1 cellular context compared by ENCODE assay signal in genomic region chr6:143545976-143546547, GRCh38.
A peak's percentile ranks its signal among the peaks of the same experiment; 100 is the strongest.
TF ChIP-seq lines count a peak whose summit lies in the region.

No MANE protein-coding gene starts in this region.

TF ChIP-seq in HepG2, 621 proteins besides CTCF, POLR2A, EP300 and RAD21 (continued from another document and continues in another):
- TF ChIP-seq MLXIP (CRISPR knock-in tag; IDR thresholded peaks at IDR 0.05; ENCODE audit: borderline replicate concordance) (no peak), TBL1XR1 (IDR thresholded peaks at IDR 0.05; ENCODE audit: borderline replicate concordance, low read length, partially characterized antibody) (no peak), HNF4A (CRISPR knock-in tag; IDR thresholded peaks at IDR 0.05) (peak; percentile 58), MAZ (IDR thresholded peaks at IDR 0.05; ENCODE audit: borderline replicate concordance, low read depth, low read length) (no peak), MAZ (CRISPR knock-in tag; IDR thresholded peaks at IDR 0.05; ENCODE audit: low read depth) (no peak), ELF4 (CRISPR knock-in tag; IDR thresholded peaks at IDR 0.05; ENCODE audit: borderline replicate concordance) (no peak), ZNF883 (CRISPR knock-in tag; IDR thresholded peaks at IDR 0.05; ENCODE audit: not compliant biosample characterization) (no peak), KDM6A (CRISPR knock-in tag; IDR thresholded peaks at IDR 0.05; ENCODE audit: low read depth) (no peak), SYNCRIP (IDR thresholded peaks at IDR 0.05; ENCODE audit: insufficient read depth, low read depth, low read length) (no peak), SNAPC5 (CRISPR knock-in tag; IDR thresholded peaks at IDR 0.05; ENCODE audit: borderline replicate concordance) (no peak), NAIF1 (CRISPR knock-in tag; IDR thresholded peaks at IDR 0.05; ENCODE audit: borderline replicate concordance) (no peak), ZBTB40 (IDR thresholded peaks at IDR 0.05) (no peak), ZBTB40 (CRISPR knock-in tag; IDR thresholded peaks at IDR 0.05) (no peak), HDAC1 (CRISPR knock-in tag; IDR thresholded peaks at IDR 0.05) (peak; percentile 23; the same call in 1 of the 2 replicates), MED1 (CRISPR knock-in tag; IDR thresholded peaks at IDR 0.05) (0 out of 2 replicates have a peak, but pooled peaks have one; percentile 31), SOX5 (CRISPR knock-in tag; IDR thresholded peaks at IDR 0.05; ENCODE audit: borderline replicate concordance) (peak; percentile 23; the same call in 1 of the 2 replicates), KMT2B (CRISPR knock-in tag; IDR thresholded peaks at IDR 0.05) (no peak), DPF2 (CRISPR knock-in tag; IDR thresholded peaks at IDR 0.05; ENCODE audit: borderline replicate concordance, low read depth) (no peak), HNRNPUL1 (IDR thresholded peaks at IDR 0.05; ENCODE audit: low read depth, low read length) (no peak), PHB2 (IDR thresholded peaks at IDR 0.05; ENCODE audit: partially characterized antibody) (no peak), ZNF792 (CRISPR knock-in tag; IDR thresholded peaks at IDR 0.05) (no peak), TEAD3 (CRISPR knock-in tag; optimal IDR thresholded peaks at IDR 0.05; ENCODE audit: borderline replicate concordance) (peak; percentile 27), MAFK (conservative IDR thresholded peaks at IDR 0.05 in 1 of 2, IDR thresholded peaks at IDR 0.05 in 1 of 2; ENCODE audit: low read length in 2 of 2) (peak; percentile 30 to 38; a peak in 2 of 4 replicates), ZNF737 (CRISPR knock-in tag; IDR thresholded peaks at IDR 0.05; ENCODE audit: borderline replicate concordance) (no peak), ZNF101 (CRISPR knock-in tag; IDR thresholded peaks at IDR 0.05; ENCODE audit: borderline replicate concordance, low read depth) (no peak), ZNF569 (CRISPR knock-in tag; IDR thresholded peaks at IDR 0.05; ENCODE audit: borderline replicate concordance) (no peak), ZNF441 (CRISPR knock-in tag; IDR thresholded peaks at IDR 0.05; ENCODE audit: borderline replicate concordance) (no peak), ZNF326 (CRISPR knock-in tag; IDR thresholded peaks at IDR 0.05; ENCODE audit: borderline replicate concordance) (no peak), ZNF367 (CRISPR knock-in tag; IDR thresholded peaks at IDR 0.05; ENCODE audit: borderline replicate concordance) (no peak)
- TF ChIP-seq, protein P1, sequence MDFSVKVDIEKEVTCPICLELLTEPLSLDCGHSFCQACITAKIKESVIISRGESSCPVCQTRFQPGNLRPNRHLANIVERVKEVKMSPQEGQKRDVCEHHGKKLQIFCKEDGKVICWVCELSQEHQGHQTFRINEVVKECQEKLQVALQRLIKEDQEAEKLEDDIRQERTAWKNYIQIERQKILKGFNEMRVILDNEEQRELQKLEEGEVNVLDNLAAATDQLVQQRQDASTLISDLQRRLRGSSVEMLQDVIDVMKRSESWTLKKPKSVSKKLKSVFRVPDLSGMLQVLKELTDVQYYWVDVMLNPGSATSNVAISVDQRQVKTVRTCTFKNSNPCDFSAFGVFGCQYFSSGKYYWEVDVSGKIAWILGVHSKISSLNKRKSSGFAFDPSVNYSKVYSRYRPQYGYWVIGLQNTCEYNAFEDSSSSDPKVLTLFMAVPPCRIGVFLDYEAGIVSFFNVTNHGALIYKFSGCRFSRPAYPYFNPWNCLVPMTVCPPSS (IDR thresholded peaks at IDR 0.05) = no peak
- TF ChIP-seq, protein P2, sequence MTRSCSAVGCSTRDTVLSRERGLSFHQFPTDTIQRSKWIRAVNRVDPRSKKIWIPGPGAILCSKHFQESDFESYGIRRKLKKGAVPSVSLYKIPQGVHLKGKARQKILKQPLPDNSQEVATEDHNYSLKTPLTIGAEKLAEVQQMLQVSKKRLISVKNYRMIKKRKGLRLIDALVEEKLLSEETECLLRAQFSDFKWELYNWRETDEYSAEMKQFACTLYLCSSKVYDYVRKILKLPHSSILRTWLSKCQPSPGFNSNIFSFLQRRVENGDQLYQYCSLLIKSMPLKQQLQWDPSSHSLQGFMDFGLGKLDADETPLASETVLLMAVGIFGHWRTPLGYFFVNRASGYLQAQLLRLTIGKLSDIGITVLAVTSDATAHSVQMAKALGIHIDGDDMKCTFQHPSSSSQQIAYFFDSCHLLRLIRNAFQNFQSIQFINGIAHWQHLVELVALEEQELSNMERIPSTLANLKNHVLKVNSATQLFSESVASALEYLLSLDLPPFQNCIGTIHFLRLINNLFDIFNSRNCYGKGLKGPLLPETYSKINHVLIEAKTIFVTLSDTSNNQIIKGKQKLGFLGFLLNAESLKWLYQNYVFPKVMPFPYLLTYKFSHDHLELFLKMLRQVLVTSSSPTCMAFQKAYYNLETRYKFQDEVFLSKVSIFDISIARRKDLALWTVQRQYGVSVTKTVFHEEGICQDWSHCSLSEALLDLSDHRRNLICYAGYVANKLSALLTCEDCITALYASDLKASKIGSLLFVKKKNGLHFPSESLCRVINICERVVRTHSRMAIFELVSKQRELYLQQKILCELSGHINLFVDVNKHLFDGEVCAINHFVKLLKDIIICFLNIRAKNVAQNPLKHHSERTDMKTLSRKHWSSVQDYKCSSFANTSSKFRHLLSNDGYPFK (CRISPR knock-in tag; IDR thresholded peaks at IDR 0.05; ENCODE audit: borderline replicate concordance) = no peak
- TF ChIP-seq, protein P3, sequence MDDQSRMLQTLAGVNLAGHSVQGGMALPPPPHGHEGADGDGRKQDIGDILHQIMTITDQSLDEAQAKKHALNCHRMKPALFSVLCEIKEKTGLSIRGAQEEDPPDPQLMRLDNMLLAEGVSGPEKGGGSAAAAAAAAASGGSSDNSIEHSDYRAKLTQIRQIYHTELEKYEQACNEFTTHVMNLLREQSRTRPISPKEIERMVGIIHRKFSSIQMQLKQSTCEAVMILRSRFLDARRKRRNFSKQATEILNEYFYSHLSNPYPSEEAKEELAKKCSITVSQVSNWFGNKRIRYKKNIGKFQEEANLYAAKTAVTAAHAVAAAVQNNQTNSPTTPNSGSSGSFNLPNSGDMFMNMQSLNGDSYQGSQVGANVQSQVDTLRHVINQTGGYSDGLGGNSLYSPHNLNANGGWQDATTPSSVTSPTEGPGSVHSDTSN (CRISPR knock-in tag; IDR thresholded peaks at IDR 0.05; ENCODE audit: borderline replicate concordance) = no peak
- TF ChIP-seq, protein P4, sequence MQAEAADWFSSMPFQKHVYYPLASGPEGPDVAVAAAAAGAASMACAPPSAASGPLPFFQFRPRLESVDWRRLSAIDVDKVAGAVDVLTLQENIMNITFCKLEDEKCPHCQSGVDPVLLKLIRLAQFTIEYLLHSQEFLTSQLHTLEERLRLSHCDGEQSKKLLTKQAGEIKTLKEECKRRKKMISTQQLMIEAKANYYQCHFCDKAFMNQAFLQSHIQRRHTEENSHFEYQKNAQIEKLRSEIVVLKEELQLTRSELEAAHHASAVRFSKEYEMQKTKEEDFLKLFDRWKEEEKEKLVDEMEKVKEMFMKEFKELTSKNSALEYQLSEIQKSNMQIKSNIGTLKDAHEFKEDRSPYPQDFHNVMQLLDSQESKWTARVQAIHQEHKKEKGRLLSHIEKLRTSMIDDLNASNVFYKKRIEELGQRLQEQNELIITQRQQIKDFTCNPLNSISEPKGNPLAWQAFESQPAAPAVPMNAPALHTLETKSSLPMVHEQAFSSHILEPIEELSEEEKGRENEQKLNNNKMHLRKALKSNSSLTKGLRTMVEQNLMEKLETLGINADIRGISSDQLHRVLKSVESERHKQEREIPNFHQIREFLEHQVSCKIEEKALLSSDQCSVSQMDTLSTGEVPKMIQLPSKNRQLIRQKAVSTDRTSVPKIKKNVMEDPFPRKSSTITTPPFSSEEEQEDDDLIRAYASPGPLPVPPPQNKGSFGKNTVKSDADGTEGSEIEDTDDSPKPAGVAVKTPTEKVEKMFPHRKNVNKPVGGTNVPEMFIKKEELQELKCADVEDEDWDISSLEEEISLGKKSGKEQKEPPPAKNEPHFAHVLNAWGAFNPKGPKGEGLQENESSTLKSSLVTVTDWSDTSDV (CRISPR knock-in tag; IDR thresholded peaks at IDR 0.05) = no peak
- TF ChIP-seq, protein P5, sequence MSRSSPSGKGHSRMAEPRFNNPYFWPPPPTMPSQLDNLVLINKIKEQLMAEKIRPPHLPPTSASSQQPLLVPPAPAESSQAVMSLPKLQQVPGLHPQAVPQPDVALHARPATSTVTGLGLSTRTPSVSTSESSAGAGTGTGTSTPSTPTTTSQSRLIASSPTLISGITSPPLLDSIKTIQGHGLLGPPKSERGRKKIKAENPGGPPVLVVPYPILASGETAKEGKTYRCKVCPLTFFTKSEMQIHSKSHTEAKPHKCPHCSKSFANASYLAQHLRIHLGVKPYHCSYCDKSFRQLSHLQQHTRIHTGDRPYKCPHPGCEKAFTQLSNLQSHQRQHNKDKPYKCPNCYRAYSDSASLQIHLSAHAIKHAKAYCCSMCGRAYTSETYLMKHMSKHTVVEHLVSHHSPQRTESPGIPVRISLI (CRISPR knock-in tag; IDR thresholded peaks at IDR 0.05; ENCODE audit: borderline replicate concordance) = peak; percentile 85
- TF ChIP-seq, protein P6, sequence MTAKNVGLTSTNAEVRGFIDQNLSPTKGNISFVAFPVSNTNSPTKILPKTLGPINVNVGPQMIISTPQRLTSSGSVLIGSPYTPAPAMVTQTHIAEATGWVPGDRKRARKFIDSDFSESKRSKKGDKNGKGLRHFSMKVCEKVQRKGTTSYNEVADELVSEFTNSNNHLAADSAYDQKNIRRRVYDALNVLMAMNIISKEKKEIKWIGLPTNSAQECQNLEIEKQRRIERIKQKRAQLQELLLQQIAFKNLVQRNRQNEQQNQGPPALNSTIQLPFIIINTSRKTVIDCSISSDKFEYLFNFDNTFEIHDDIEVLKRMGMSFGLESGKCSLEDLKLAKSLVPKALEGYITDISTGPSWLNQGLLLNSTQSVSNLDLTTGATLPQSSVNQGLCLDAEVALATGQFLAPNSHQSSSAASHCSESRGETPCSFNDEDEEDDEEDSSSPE (CRISPR knock-in tag; IDR thresholded peaks at IDR 0.05) = no peak
